In the genomic region with DNA sequence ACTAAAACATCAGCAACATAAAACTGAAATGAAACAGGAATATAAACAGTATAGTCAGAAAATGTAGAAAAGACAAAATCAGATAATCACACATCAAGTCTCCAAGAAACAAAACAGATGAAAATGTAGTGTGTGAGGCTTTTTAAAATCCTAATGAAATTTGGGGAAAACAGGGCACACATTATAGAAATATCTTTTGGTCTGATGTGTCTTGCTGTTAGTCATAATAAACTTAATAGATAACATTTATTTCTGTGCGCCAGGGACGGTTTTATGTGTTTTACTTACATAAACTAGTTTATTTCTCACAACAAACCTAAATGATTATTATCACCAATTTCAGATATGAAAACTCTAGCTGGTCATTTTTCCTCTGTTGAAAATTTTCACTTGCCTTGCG, we compare ENCODE assay signal across 7 cellular contexts.
"Had no signal": no experiment of that assay in that cellular context is flagged by ENCODE, and none has a peak within 500 bp of the region (broad histone marks: within the 10 kb centered on the region; RNA-seq: fewer than 3 reads in every experiment).

No MANE protein-coding gene starts in this region.

- ATAC-seq: GM12878 had no signal

- DNase-seq: GDM1, GF-D8 had no signal

- H3K4me3 ChIP-seq: GM12878 had no signal

- FAIRE-seq: G401.6, GM12878, GM12891, GM18507, GM19239 had no signal
